In the genomic region with DNA sequence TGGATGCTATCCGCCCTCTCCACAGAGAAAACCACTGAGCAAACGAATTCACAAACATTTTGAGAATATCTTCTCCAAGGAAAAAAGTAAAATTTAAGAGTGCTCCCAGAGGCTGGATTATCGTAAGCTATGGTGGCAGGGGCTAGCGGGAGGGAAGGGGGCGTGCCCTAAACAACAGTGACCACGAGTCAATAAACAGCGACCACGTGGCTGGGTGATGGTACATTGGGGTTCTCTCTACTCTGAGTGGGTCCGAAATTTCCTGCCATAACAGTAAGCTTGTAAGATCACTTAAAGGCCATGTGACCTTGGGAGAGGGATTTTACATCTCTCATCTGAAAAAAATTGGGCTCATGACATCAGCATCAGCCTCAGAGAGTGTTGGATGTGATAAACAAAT, we compare ENCODE assay signal across 1 cellular context.
TF ChIP-seq lines count a peak whose summit lies in the region.

No MANE protein-coding gene starts in this region.

TF ChIP-seq in neural cell, 6 proteins besides CTCF, POLR2A, EP300 and RAD21 (continued from another document):
- TF ChIP-seq EZH2 (IDR thresholded peaks at IDR 0.05; ENCODE audit: borderline replicate concordance, insufficient read depth, low read length, poor library complexity, severe bottlenecking), result no peak
